ENCODE assay signal across 9 cellular contexts in the genomic region with DNA sequence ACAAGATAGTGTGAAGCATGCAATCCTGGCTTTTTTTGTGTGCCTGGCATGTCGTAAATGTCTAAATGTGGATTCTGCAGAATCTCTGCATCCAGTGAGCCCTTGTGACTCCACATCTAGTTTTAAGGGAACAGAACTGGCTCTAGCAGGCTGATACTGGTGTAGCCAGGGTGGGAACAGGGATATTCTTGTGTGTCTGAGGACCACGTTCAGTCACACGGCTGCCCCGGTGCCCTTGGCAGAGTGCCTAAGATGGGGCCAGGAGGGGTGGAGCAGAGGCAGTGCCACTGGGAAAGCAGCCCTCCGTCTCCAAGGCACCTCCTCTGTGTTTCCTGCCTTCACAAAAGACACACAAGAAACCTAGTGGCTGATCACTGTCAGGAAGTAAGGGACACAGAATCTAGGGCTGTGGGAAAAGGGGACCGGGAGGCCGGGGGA.
DNase-seq lines count a peak whose midpoint lies in the region; ATAC-seq and TF ChIP-seq lines count a peak whose summit lies in the region.
"Had no signal": no experiment of that assay in that cellular context is flagged by ENCODE, and none has a peak within 500 bp of the region (broad histone marks: within the 10 kb centered on the region; RNA-seq: fewer than 3 reads in every experiment).

No MANE protein-coding gene starts in this region.

- H3K4me1 ChIP-seq in GM23248 (ENCODE audit: insufficient read depth) (peaks cover 9% of the 10 kb centered on the region), cardiac muscle cell (ENCODE audit: low read depth) (peaks cover 18% of the 10 kb centered on the region)

- H3F3A ChIP-seq in GM23248 (ENCODE audit: insufficient read depth) = peaks cover 13% of the 10 kb centered on the region

- H3K27me3 ChIP-seq in GM23248 (replicated peaks; ENCODE audit: insufficient read depth) (no peaks in the 10 kb centered on the region), cardiac muscle cell (no peaks in the 10 kb centered on the region)

- in situ Hi-C loops in GM23248 (cut with MboI) = no loop called here

- no peak for TF ChIP-seq CTCF in RWPE1 (conservative IDR thresholded peaks at IDR 0.05; ENCODE audit: low read depth)
- TF ChIP-seq CTCF in cardiac muscle cell (IDR thresholded peaks at IDR 0.05; ENCODE audit: low read depth, low read length) = no peak

- H3K9ac ChIP-seq in GM23248 = no peak overlapping the region

- ATAC-seq in HG03439 (IDR thresholded peaks at IDR 0.05; ENCODE audit: unreplicated experiment) = no peak

- H3K9me3 ChIP-seq in GM23248 (ENCODE audit: low read depth) (no peaks in the 10 kb centered on the region), cardiac muscle cell (ENCODE audit: low read depth) (no peaks in the 10 kb centered on the region)

- H3K4me2 ChIP-seq in GM23248 (ENCODE audit: unreplicated experiment) = no peak overlapping the region

- H3K79me2 ChIP-seq in GM23248 (ENCODE audit: insufficient read depth) = no peaks in the 10 kb centered on the region

- POLR2A ChIA-PET in RWPE1 (lab: Yijun Ruan, JAX; ENCODE audit: low non-redundant PET) = no interaction called here

- no peak overlapping the region for H3K4me3 ChIP-seq in GM23248
- no peak overlapping the region for H3K4me3 ChIP-seq in cardiac muscle cell

- DNase-seq in GM23248 = peak; percentile 9
- DNase-seq in RWPE1 (ENCODE audit: low spot score) = no peak
- DNase-seq in cardiac muscle cell (ENCODE audit: low read depth in 1 of 2, low spot score in 1 of 2) = peak; percentile 6 to 46
- DNase-seq in renal cortical epithelial cell (ENCODE audit: low read depth) = peak; percentile 88
- DNase-seq in NCI-H82 treated with DMSO at 0.1 percent for 48 hours (lab: John Stamatoyannopoulos, UW; ENCODE audit: unreplicated experiment) = no peak
- no peak for DNase-seq in putamen (ENCODE audit: low spot score)
- no peak for DNase-seq in NCI-H1048 (lab: John Stamatoyannopoulos, UW)
- DNase-seq: activated CD8-positive, alpha-beta memory T cell treated with anti-CD3 and anti-CD28 coated beads for 24 hours had no signal

- H3K36me3 ChIP-seq in GM23248 (ENCODE audit: low read depth) = no peaks in the 10 kb centered on the region
- no peaks in the 10 kb centered on the region for H3K36me3 ChIP-seq in cardiac muscle cell

- H3K27ac ChIP-seq in GM23248 (no peak overlapping the region), RWPE1 (peak overlapping the region; percentile 59), cardiac muscle cell (peak overlapping the region; percentile 55)

- H3K9me2 ChIP-seq in GM23248 (ENCODE audit: insufficient read depth) = no peaks in the 10 kb centered on the region

- no peak overlapping the region for H2AFZ ChIP-seq in GM23248

- WGBS in GM23248 (ENCODE audit: low coverage in 1 of 2, low lambda C conversion rate in 2 of 2, missing lambda C conversion rate in 2 of 2), 2 experiments = 42 to 55% methylated on average over 7 of the region's 7 CpGs

- no peaks in the 10 kb centered on the region for H4K20me1 ChIP-seq in GM23248 (ENCODE audit: insufficient read depth)

- CTCF ChIA-PET in RWPE1 (lab: Yijun Ruan, JAX) = no interaction called here

Comparison
In these comparisons a context has a peak if more than half of its experiments do, and no peak if none do; other contexts are left out.
1. DNase-seq: peak in GM23248 (single experiment), cardiac muscle cell (2 of 2) and renal cortical epithelial cell (single experiment); none in RWPE1 (single experiment), NCI-H82 treated with DMSO at 0.1 percent for 48 hours (single experiment), putamen (single experiment) and NCI-H1048 (single experiment).